ENCODE assay signal across 23 cellular contexts in genomic region chr7:142598297-142598696, GRCh38.
DNase-seq lines count a peak whose midpoint lies in the region; ATAC-seq and TF ChIP-seq lines count a peak whose summit lies in the region.
"Had no signal": no experiment of that assay in that cellular context is flagged by ENCODE, and none has a peak within 500 bp of the region (broad histone marks: within the 10 kb centered on the region; RNA-seq: fewer than 3 reads in every experiment).

No MANE protein-coding gene starts in this region.

- H2AFZ ChIP-seq in GM23338 = 0 out of 2 replicates have a peak overlapping the region, but pooled peaks have one; percentile 38
- H2AFZ ChIP-seq in mesenchymal stem cell (ENCODE audit: low read depth, low read length) = no peak overlapping the region

- H3K79me2 ChIP-seq in GM23338 (replicated peaks; ENCODE audit: insufficient read depth) = no peaks in the 10 kb centered on the region

- no peak overlapping the region for H2BK12ac ChIP-seq in mesenchymal stem cell (ENCODE audit: low read length in 2 of 2)

- H3K4me3 ChIP-seq in GM23338 (no peak overlapping the region), body of pancreas (no peak overlapping the region), mesenchymal stem cell (ENCODE audit: insufficient read depth in 1 of 2, low read depth in 1 of 2, low read length in 2 of 2) (no peak overlapping the region), esophagus squamous epithelium (no peak overlapping the region)
- H3K4me3 ChIP-seq: HAP-1, K562 had no signal

- WGBS in body of pancreas, 2 donors = 38 to 43% methylated on average over 6 of the region's 6 CpGs
- 82% methylated on average over 6 of the region's 6 CpGs for WGBS in mesenchymal stem cell
- WGBS in esophagus squamous epithelium, 2 donors = 51 to 52% methylated on average over 5 to 6 of the region's 6 CpGs

- no peaks in the 10 kb centered on the region for H3K9me3 ChIP-seq in body of pancreas
- H3K9me3 ChIP-seq in mesenchymal stem cell (ENCODE audit: control insufficient read depth, low read length) = no peaks in the 10 kb centered on the region
- no peaks in the 10 kb centered on the region for H3K9me3 ChIP-seq in esophagus squamous epithelium
- H3K9me3 ChIP-seq: HAP-1 had no signal

- H3K36me3 Mint-ChIP-seq in GM23338 (ENCODE audit: low read depth) = no peaks in the 10 kb centered on the region

- no peak overlapping the region for H4K91ac ChIP-seq in mesenchymal stem cell (ENCODE audit: low read length)

- H3K23ac ChIP-seq in mesenchymal stem cell (ENCODE audit: low read length in 2 of 2) = no peak overlapping the region

- no peak for ATAC-seq in GM23338
- peak; percentile 38 for ATAC-seq in body of pancreas
- no peak for ATAC-seq in HG02571 (IDR thresholded peaks at IDR 0.05; ENCODE audit: unreplicated experiment)
- ATAC-seq: K562, SK-N-SH treated with all-trans-retinoic acid at 6 μM for 48 hours had no signal

- H3K4me2 ChIP-seq in GM23338 (no peak overlapping the region), mesenchymal stem cell (ENCODE audit: low read length, poor library complexity, severe bottlenecking) (no peak overlapping the region)

- DNase-seq in ACHN (peak; percentile 87), GM23338 (ENCODE audit: low spot score) (no peak), body of pancreas (no peak), mesenchymal stem cell (no peak), esophagus squamous epithelium (lab: John Stamatoyannopoulos, UW) (no peak), SW 1271 (lab: John Stamatoyannopoulos, UW) (no peak), NCI-H1694 (lab: John Stamatoyannopoulos, UW) (no peak)
- DNase-seq: 8988T; CD4-positive, alpha-beta T cell; DMS53; NCI-H1105 treated with DMSO at 0.1 percent for 48 hours; NCI-H187; NCI-H2107; NCI-H510A treated with DMSO at 0.1 percent for 48 hours; NCI-H82; OCI-M1; SIG-M5 had no signal

- H3K4ac ChIP-seq in mesenchymal stem cell (ENCODE audit: low read depth in 1 of 2, low read length in 2 of 2) = no peak overlapping the region

- no peaks in the 10 kb centered on the region for H3K79me1 ChIP-seq in mesenchymal stem cell (replicated peaks; ENCODE audit: low read length, poor library complexity, severe bottlenecking)

- H3K27me3 ChIP-seq in GM23338 (ENCODE audit: insufficient read depth) = no peaks in the 10 kb centered on the region
- no peaks in the 10 kb centered on the region for H3K27me3 ChIP-seq in body of pancreas
- peaks cover 0 to 4% of the 10 kb centered on the region in 2 experiments for H3K27me3 ChIP-seq in mesenchymal stem cell (ENCODE audit: control insufficient read depth in 1 of 2, insufficient read depth in 1 of 2, low read length in 2 of 2)
- peaks cover 0 to 17% (median 0%) of the 10 kb centered on the region in 4 donors for H3K27me3 ChIP-seq in esophagus squamous epithelium

- in situ Hi-C loops in ACHN (cut with HindIII; ENCODE audit: low pct_ligation_motif_present, low pct_unique_long_range_greater_than_20kb, low sequenced_read_pairs) = no loop called here

- H3K9me3 Mint-ChIP-seq in GM23338 = no peaks in the 10 kb centered on the region; the same call in 2 of the 3 replicates
- H3K9me3 Mint-ChIP-seq: CD4-positive, alpha-beta T cell had no signal

- no peak overlapping the region for H2AK5ac ChIP-seq in mesenchymal stem cell (ENCODE audit: low read length, severe bottlenecking)

- H3K4me1 Mint-ChIP-seq in GM23338 = no peaks in the 10 kb centered on the region
- H3K4me1 Mint-ChIP-seq: B cell had no signal

- H2BK120ac ChIP-seq in mesenchymal stem cell (ENCODE audit: low read depth, low read length) = no peak overlapping the region

- intact Hi-C loops in body of pancreas (cut with DNase I) (no loop called here), esophagus squamous epithelium (cut with DNase I) (no loop called here)

- no peak overlapping the region for H3K14ac ChIP-seq in mesenchymal stem cell (ENCODE audit: low read length in 2 of 2)

- no peak overlapping the region for H3K18ac ChIP-seq in mesenchymal stem cell (ENCODE audit: low read depth in 1 of 2, low read length in 2 of 2)

- H2BK15ac ChIP-seq in mesenchymal stem cell (ENCODE audit: low read depth, poor library complexity, severe bottlenecking) = no peak overlapping the region

- no peak overlapping the region for H3K27ac ChIP-seq in GM23338 (ENCODE audit: low read depth)
- peak overlapping the region in 2 of 4 donors; percentile 0 to 57 for H3K27ac ChIP-seq in body of pancreas
- H3K27ac ChIP-seq in mesenchymal stem cell (ENCODE audit: low read length, poor library complexity, severe bottlenecking) = peak overlapping the region; percentile 52
- H3K27ac ChIP-seq in esophagus squamous epithelium = no peak overlapping the region
- H3K27ac ChIP-seq: RWPE1 had no signal

- no peaks in the 10 kb centered on the region for H4K20me1 ChIP-seq in GM23338 (replicated peaks; ENCODE audit: insufficient read depth)

- H3K4me3 Mint-ChIP-seq in GM23338 = no peak overlapping the region
- H3K4me3 Mint-ChIP-seq: B cell; CD4-positive, alpha-beta T cell had no signal

- no peak for TF ChIP-seq CTCF in GM23338 (conservative IDR thresholded peaks at IDR 0.05; ENCODE audit: low read depth in 2 of 2)
- no peak for TF ChIP-seq CTCF in body of pancreas (IDR thresholded peaks at IDR 0.05)
- TF ChIP-seq CTCF in esophagus squamous epithelium (IDR thresholded peaks at IDR 0.05) = no peak

- peaks cover 4% of the 10 kb centered on the region for H3K27me3 Mint-ChIP-seq in GM23338 (ENCODE audit: insufficient read depth, low read depth, poor library complexity)
- H3K27me3 Mint-ChIP-seq: CD4-positive, alpha-beta T cell had no signal

- TF ChIP-seq POLR2A in body of pancreas (IDR thresholded peaks at IDR 0.05) (no peak), esophagus squamous epithelium (IDR thresholded peaks at IDR 0.05) (no peak)

- no peak overlapping the region for H2BK5ac ChIP-seq in mesenchymal stem cell (ENCODE audit: low read depth, low read length, poor library complexity, severe bottlenecking)

- H3K36me3 ChIP-seq in GM23338 (ENCODE audit: insufficient read depth) (no peaks in the 10 kb centered on the region), body of pancreas (replicated peaks in 1 of 2; ENCODE audit: insufficient read depth in 1 of 2, low read depth in 2 of 2) (no peaks in the 10 kb centered on the region), mesenchymal stem cell (ENCODE audit: control insufficient read depth in 1 of 2, insufficient read depth in 2 of 2, low read depth in 1 of 2, low read length in 2 of 2) (no peaks in the 10 kb centered on the region), esophagus squamous epithelium (no peaks in the 10 kb centered on the region)
- H3K36me3 ChIP-seq: HAP-1 had no signal

- H3K9me2 ChIP-seq in GM23338 (ENCODE audit: insufficient read depth) = no peaks in the 10 kb centered on the region

- H3F3A ChIP-seq in GM23338 (replicated peaks; ENCODE audit: low read depth) = no peaks in the 10 kb centered on the region

- H3K4me1 ChIP-seq in GM23338 (ENCODE audit: insufficient read depth) = no peaks in the 10 kb centered on the region
- H3K4me1 ChIP-seq in body of pancreas = peaks cover 30% of the 10 kb centered on the region
- H3K4me1 ChIP-seq in mesenchymal stem cell (ENCODE audit: control insufficient read depth, insufficient read depth, low read depth, low read length) = peaks cover 10% of the 10 kb centered on the region
- no peaks in the 10 kb centered on the region for H3K4me1 ChIP-seq in esophagus squamous epithelium
- H3K4me1 ChIP-seq: HAP-1 had no signal

- no peak overlapping the region for H3K27ac Mint-ChIP-seq in GM23338
- H3K27ac Mint-ChIP-seq: B cell; CD4-positive, alpha-beta T cell had no signal

- H4K8ac ChIP-seq in mesenchymal stem cell (ENCODE audit: low read length) = no peak overlapping the region

- H3K9ac ChIP-seq in mesenchymal stem cell (ENCODE audit: low read length) = no peak overlapping the region

TF ChIP-seq in GM23338, 12 proteins besides CTCF, POLR2A, EP300 and RAD21 (continues in another document):
- TF ChIP-seq REST (IDR thresholded peaks at IDR 0.05; ENCODE audit: unreplicated experiment) = no peak
- TF ChIP-seq ZNF114 (CRISPR knock-in tag; IDR thresholded peaks at IDR 0.05) = no peak
- TF ChIP-seq POLR2AphosphoS5 (IDR thresholded peaks at IDR 0.05; ENCODE audit: low read depth) = no peak
